Comparison of ENCODE assay signal across 9 cellular contexts in genomic region chr11:131889146-131889577, GRCh38.
DNase-seq lines count a peak whose midpoint lies in the region; TF ChIP-seq lines count a peak whose summit lies in the region.
"Had no signal": no experiment of that assay in that cellular context is flagged by ENCODE, and none has a peak within 500 bp of the region (broad histone marks: within the 10 kb centered on the region; RNA-seq: fewer than 3 reads in every experiment).

No MANE protein-coding gene starts in this region.

- DNase-seq in GM04504 (ENCODE audit: low read depth) (peak; percentile 75), LHCN-M2 (ENCODE audit: low read depth) (peak; percentile 83), choroid plexus epithelial cell (ENCODE audit: low read depth) (peak; percentile 92), nephron progenitor cell (peak; percentile 34), COLO829 (ENCODE audit: low spot score) (no peak), breast epithelium (ENCODE audit: low spot score in 2 of 2) (no peak)
- DNase-seq in activated CD8-positive, alpha-beta memory T cell treated with anti-CD3 and anti-CD28 coated beads for 24 hours = no peak
- no peak for DNase-seq in CD4-positive, alpha-beta memory T cell
- DNase-seq: left cardiac atrium had no signal

- POLR2A ChIA-PET in CD4-positive, alpha-beta memory T cell (lab: Charles Lee; ENCODE audit: partially characterized antibody) = no interaction called here

- H3K9me3 ChIP-seq in CD4-positive, alpha-beta memory T cell (ENCODE audit: control insufficient read depth in 1 of 2, low read length in 2 of 2) = peaks cover 0 to 4% of the 10 kb centered on the region in 2 donors
- H3K9me3 ChIP-seq in breast epithelium = no peaks in the 10 kb centered on the region

- peaks cover 17% of the 10 kb centered on the region for H3K4me1 Mint-ChIP-seq in nephron progenitor cell
- no peaks in the 10 kb centered on the region for H3K4me1 Mint-ChIP-seq in CD4-positive, alpha-beta memory T cell

- CTCF ChIA-PET in CD4-positive, alpha-beta memory T cell (lab: Charles Lee; ENCODE audit: partially characterized antibody) = no interaction called here

- H3K27ac Mint-ChIP-seq in nephron progenitor cell = no peak overlapping the region
- H3K27ac Mint-ChIP-seq in CD4-positive, alpha-beta memory T cell = no peak overlapping the region

- H3K9me3 Mint-ChIP-seq in nephron progenitor cell = no peaks in the 10 kb centered on the region
- H3K9me3 Mint-ChIP-seq in CD4-positive, alpha-beta memory T cell = peaks cover 0 to 2% (median 0%) of the 10 kb centered on the region in 8 donors

- peaks cover 31% of the 10 kb centered on the region for H3K27me3 Mint-ChIP-seq in nephron progenitor cell (ENCODE audit: low read depth, poor library complexity)
- no peaks in the 10 kb centered on the region for H3K27me3 Mint-ChIP-seq in CD4-positive, alpha-beta memory T cell

- H3K27ac ChIP-seq in CD4-positive, alpha-beta memory T cell (ENCODE audit: low read depth, low read length) = no peak overlapping the region
- H3K27ac ChIP-seq in breast epithelium = peak overlapping the region in 1 of 2 donors; percentile 25

- no peaks in the 10 kb centered on the region for H3K36me3 Mint-ChIP-seq in nephron progenitor cell (ENCODE audit: low read depth)
- H3K36me3 Mint-ChIP-seq in CD4-positive, alpha-beta memory T cell = no peaks in the 10 kb centered on the region

- no peaks in the 10 kb centered on the region for H3K4me1 ChIP-seq in CD4-positive, alpha-beta memory T cell (ENCODE audit: insufficient read depth, low read length)
- no peaks in the 10 kb centered on the region for H3K4me1 ChIP-seq in breast epithelium

- intact Hi-C loops in CD4-positive, alpha-beta memory T cell (cut with micrococcal nuclease) = no loop called here
- intact Hi-C loops in breast epithelium (cut with DNase I; ENCODE audit: low total_unique reads) = no loop called here

- H3K4me3 Mint-ChIP-seq in nephron progenitor cell = no peak overlapping the region
- no peak overlapping the region for H3K4me3 Mint-ChIP-seq in CD4-positive, alpha-beta memory T cell

- TF ChIP-seq CTCF in choroid plexus epithelial cell (conservative IDR thresholded peaks at IDR 0.05; ENCODE audit: low read depth, low read length) (no peak), nephron progenitor cell (IDR thresholded peaks at IDR 0.05) (no peak), breast epithelium (IDR thresholded peaks at IDR 0.05) (no peak)

- no peak overlapping the region for H3K4me3 ChIP-seq in choroid plexus epithelial cell (ENCODE audit: low read depth, low read length)
- no peak overlapping the region for H3K4me3 ChIP-seq in CD4-positive, alpha-beta memory T cell (ENCODE audit: low read length in 2 of 2)
- no peak overlapping the region for H3K4me3 ChIP-seq in breast epithelium

- H3K36me3 ChIP-seq in CD4-positive, alpha-beta memory T cell (ENCODE audit: insufficient read depth, low read length) = no peaks in the 10 kb centered on the region
- H3K36me3 ChIP-seq in breast epithelium = no peaks in the 10 kb centered on the region

- TF ChIP-seq POLR2A in breast epithelium (IDR thresholded peaks at IDR 0.05) = no peak

- no peaks in the 10 kb centered on the region for H3K27me3 ChIP-seq in CD4-positive, alpha-beta memory T cell (ENCODE audit: insufficient read depth, low read length)
- H3K27me3 ChIP-seq in breast epithelium = no peaks in the 10 kb centered on the region

Comparison
In these comparisons a context has a peak if more than half of its experiments do, and no peak if none do; other contexts are left out.
1. DNase-seq: peak in GM04504 (single experiment), LHCN-M2 (single experiment), choroid plexus epithelial cell (single experiment) and nephron progenitor cell (single experiment); none in activated CD8-positive, alpha-beta memory T cell treated with anti-CD3 and anti-CD28 coated beads for 24 hours (single experiment), CD4-positive, alpha-beta memory T cell (0 of 5), COLO829 (single experiment) and breast epithelium (0 of 2).